In genomic region chrX:48897621-48898306, GRCh38 we compare ENCODE assay signal across 1 cellular context.
TF ChIP-seq lines count a peak whose summit lies in the region.

Gene PQBP1 (plus strand): TSS chrX:48897930. CDS start chrX:48898510, 580 bp downstream.
Gene TIMM17B (minus strand): TSS chrX:48897768. CDS start chrX:48897749, 19 bp downstream.

TF ChIP-seq in HEK293, 187 proteins besides CTCF, POLR2A, EP300 and RAD21 (continued from another document and continues in another):
- TF ChIP-seq KLF9 (tag by site-specific recombination; IDR thresholded peaks at IDR 0.05; ENCODE audit: low read depth) (peak; percentile 31; the same call in 1 of the 2 replicates), ZNF221 (tag by site-specific recombination; IDR thresholded peaks at IDR 0.05; ENCODE audit: borderline replicate concordance) (no peak), ZSCAN18 (tag by site-specific recombination; IDR thresholded peaks at IDR 0.05) (no peak), ZNF366 (tag by site-specific recombination; conservative IDR thresholded peaks at IDR 0.05) (no peak), ZNF701 (tag by site-specific recombination; IDR thresholded peaks at IDR 0.05) (no peak), ZNF626 (tag by site-specific recombination; IDR thresholded peaks at IDR 0.05) (no peak), ZNF449 (tag by site-specific recombination; IDR thresholded peaks at IDR 0.05) (no peak), ZNF585B (tag by site-specific recombination; IDR thresholded peaks at IDR 0.05) (no peak), SP3 (tag by site-specific recombination; IDR thresholded peaks at IDR 0.05) (peak; percentile 79), ZNF169 (tag by site-specific recombination; IDR thresholded peaks at IDR 0.05) (no peak), ZNF488 (tag by site-specific recombination; IDR thresholded peaks at IDR 0.05) (no peak), ZNF777 (tag by site-specific recombination; IDR thresholded peaks at IDR 0.05; ENCODE audit: borderline replicate concordance) (no peak), ELK4 (IDR thresholded peaks at IDR 0.05; ENCODE audit: borderline replicate concordance, low read depth, low read length) (no peak), PRDM6 (tag by site-specific recombination; IDR thresholded peaks at IDR 0.05) (no peak), YY2 (tag by site-specific recombination; IDR thresholded peaks at IDR 0.05) (peak; percentile 68), HOXD13 (CRISPR knock-in tag; IDR thresholded peaks at IDR 0.05; ENCODE audit: borderline replicate concordance) (no peak), ZNF544 (tag by site-specific recombination; IDR thresholded peaks at IDR 0.05) (no peak), GLIS1 (tag by site-specific recombination; IDR thresholded peaks at IDR 0.05) (peak; percentile 1), ZNF157 (tag by site-specific recombination; IDR thresholded peaks at IDR 0.05) (no peak), TCF7L2 (IDR thresholded peaks at IDR 0.05; ENCODE audit: borderline replicate concordance, low read depth, low read length) (peak; percentile 52; the same call in 1 of the 2 replicates), PRDM4 (tag by site-specific recombination; IDR thresholded peaks at IDR 0.05) (peak; percentile 10; the same call in 1 of the 2 replicates), KLF16 (tag by site-specific recombination; IDR thresholded peaks at IDR 0.05) (peak; percentile 71), ZSCAN5A (tag by site-specific recombination; IDR thresholded peaks at IDR 0.05) (no peak), ZNF394 (tag by site-specific recombination; IDR thresholded peaks at IDR 0.05; ENCODE audit: borderline replicate concordance) (peak; percentile 71; the same call in 1 of the 2 replicates), KLF1 (tag by site-specific recombination; IDR thresholded peaks at IDR 0.05) (no peak), ZNF121 (tag by site-specific recombination; IDR thresholded peaks at IDR 0.05) (no peak), ZNF239 (tag by site-specific recombination; IDR thresholded peaks at IDR 0.05) (no peak), ZNF132 (tag by site-specific recombination; IDR thresholded peaks at IDR 0.05; ENCODE audit: borderline replicate concordance) (no peak), ZNF133 (tag by site-specific recombination; IDR thresholded peaks at IDR 0.05) (no peak), ZIC2 (tag by site-specific recombination; IDR thresholded peaks at IDR 0.05) (no peak), SP2 (tag by site-specific recombination; IDR thresholded peaks at IDR 0.05) (peak; percentile 91), BCL11A (tag by site-specific recombination; IDR thresholded peaks at IDR 0.05; ENCODE audit: low read depth) (no peak), SP7 (tag by site-specific recombination; IDR thresholded peaks at IDR 0.05) (peak; percentile 81), ZNF146 (tag by site-specific recombination; IDR thresholded peaks at IDR 0.05) (0 out of 2 replicates have a peak, but pooled peaks have one; percentile 8), ZNF473 (tag by site-specific recombination; IDR thresholded peaks at IDR 0.05) (no peak), ZNF391 (tag by site-specific recombination; IDR thresholded peaks at IDR 0.05; ENCODE audit: borderline replicate concordance, low read depth) (0 out of 2 replicates have a peak, but pooled peaks have one; percentile 48), ZNF18 (tag by site-specific recombination; IDR thresholded peaks at IDR 0.05) (peak; percentile 55), ZNF48 (tag by site-specific recombination; IDR thresholded peaks at IDR 0.05) (no peak), ZNF24 (tag by site-specific recombination; IDR thresholded peaks at IDR 0.05) (no peak), ZNF26 (tag by site-specific recombination; IDR thresholded peaks at IDR 0.05) (no peak), ZNF302 (tag by site-specific recombination; IDR thresholded peaks at IDR 0.05; ENCODE audit: low read depth) (no peak), ZNF423 (tag by site-specific recombination; IDR thresholded peaks at IDR 0.05) (no peak), ZNF10 (tag by site-specific recombination; IDR thresholded peaks at IDR 0.05) (no peak), ZNF148 (tag by site-specific recombination; IDR thresholded peaks at IDR 0.05; ENCODE audit: borderline replicate concordance) (no peak), ZNF274 (IDR thresholded peaks at IDR 0.05; ENCODE audit: low read length) (no peak), ZNF274 (tag by site-specific recombination; IDR thresholded peaks at IDR 0.05; ENCODE audit: borderline replicate concordance) (no peak), ZNF837 (tag by site-specific recombination; IDR thresholded peaks at IDR 0.05) (no peak), ZEB2 (tag by site-specific recombination; IDR thresholded peaks at IDR 0.05) (no peak), ZNF660 (tag by site-specific recombination; IDR thresholded peaks at IDR 0.05) (0 out of 2 replicates have a peak, but pooled peaks have one; percentile 59), ZNF776 (tag by site-specific recombination; IDR thresholded peaks at IDR 0.05; ENCODE audit: borderline replicate concordance) (no peak), ZNF596 (tag by site-specific recombination; IDR thresholded peaks at IDR 0.05) (no peak), KLF7 (tag by site-specific recombination; IDR thresholded peaks at IDR 0.05; ENCODE audit: borderline replicate concordance) (no peak), ZNF561 (tag by site-specific recombination; IDR thresholded peaks at IDR 0.05; ENCODE audit: borderline replicate concordance) (no peak; the same call in 1 of the 2 replicates)
